Comparison of ENCODE assay signal across 12 cellular contexts in genomic region chr10:102710604-102711003, GRCh38. TPM values are rescaled to one million over a fixed set of nuclear protein-coding genes. Genes with fewer than 3 reads are reported as not detected.
DNase-seq lines count a peak whose midpoint lies in the region; ATAC-seq and TF ChIP-seq lines count a peak whose summit lies in the region.
"Had no signal": no experiment of that assay in that cellular context is flagged by ENCODE, and none has a peak within 500 bp of the region (broad histone marks: within the 10 kb centered on the region; RNA-seq: fewer than 3 reads in every experiment).

No MANE protein-coding gene starts in this region.

- intact Hi-C loops in left colon (cut with DNase I, micrococcal nuclease): loop anchor here in 1 of 2 donors (5.0 kb wide), 1 partner anchor 208 kb away; the partner anchor contains the start of genes ACTR1A and SUFU

- H3K27ac ChIP-seq in ACC112 (ENCODE audit: low read depth, low read length): peak overlapping the region; percentile 7; the same call in 1 of the 2 replicates
- H3K27ac ChIP-seq: left lung had no signal

- no peaks in the 10 kb centered on the region for H3K27me3 ChIP-seq in ACC112 (ENCODE audit: insufficient read depth, low read length)
- H3K27me3 ChIP-seq: left lung had no signal

- no peak overlapping the region for H2AFZ ChIP-seq in ACC112 (ENCODE audit: low read length, unreplicated experiment)

- ATAC-seq in SK-N-SH treated with all-trans-retinoic acid at 6 μM for 48 hours: no peak
- ATAC-seq in left colon: no peak
- ATAC-seq in HG02973 (IDR thresholded peaks at IDR 0.05; ENCODE audit: unreplicated experiment): no peak
- ATAC-seq: left lung had no signal

- peaks cover 27% of the 10 kb centered on the region for H3K79me2 ChIP-seq in ACC112 (ENCODE audit: control insufficient read depth, insufficient read depth, low read length, unreplicated experiment)

- H3K4me1 ChIP-seq in ACC112 (ENCODE audit: control insufficient read depth, insufficient read depth, low read length, unreplicated experiment): peaks cover 30% of the 10 kb centered on the region

- H3K4me3 ChIP-seq in ACC112 (ENCODE audit: low read depth, low read length): no peak overlapping the region; the same call in 1 of the 2 replicates
- H3K4me3 ChIP-seq: left lung had no signal

- no peaks in the 10 kb centered on the region for H3K36me3 ChIP-seq in ACC112 (ENCODE audit: insufficient read depth, low read length)
- H3K36me3 ChIP-seq: left lung had no signal

- peak; percentile 35 for DNase-seq in GM04504 (ENCODE audit: low read depth)
- peak; percentile 87 for DNase-seq in fibroblast of peridontal ligament (ENCODE audit: extremely low read depth)
- no peak for DNase-seq in left colon
- DNase-seq in activated naive CD4-positive, alpha-beta T cell treated with anti-CD3 and anti-CD28 coated beads, Interleukin-2, amount 50 U/mL, for 16 hours: no peak
- DNase-seq in T1000 (lab: John Stamatoyannopoulos, UW): no peak
- DNase-seq: DMS153, left lung, NCI-H1436 treated with DMSO at 0.1 percent for 48 hours, small intestine had no signal

TF ChIP-seq in SK-N-SH treated with all-trans-retinoic acid at 6 μM for 48 hours, 23 proteins besides CTCF, POLR2A, EP300 and RAD21:
- TF ChIP-seq OSR1 (CRISPR knock-in tag; IDR thresholded peaks at IDR 0.05) (no peak), ISL1 (CRISPR knock-in tag; IDR thresholded peaks at IDR 0.05) (0 out of 2 replicates have a peak, but pooled peaks have one; percentile 25)
TF ChIP-seq in SK-N-SH treated with all-trans-retinoic acid at 6 μM for 48 hours: peak in this region for 1.

RNA-seq across cellular contexts. Expression of gene ARL3, which starts 3.6 kb away (rescaled TPM):
- 1 to 10 TPM; 2.5 to 4.2 TPM for total RNA-seq in left colon

RNA-seq across cellular contexts. Expression of gene SFXN2, which starts 3.8 kb away (rescaled TPM):
- 10 to 100 TPM; 11.7 to 15.0 TPM for total RNA-seq in left colon

RNA-seq across cellular contexts. Expression of gene WBP1L, which starts 33.1 kb away (rescaled TPM):
- 10 to 100 TPM; 37.8 to 47.8 TPM for total RNA-seq in left colon

Comparison
In these comparisons a context has a peak if more than half of its experiments do, and no peak if none do; other contexts are left out.
1. DNase-seq: peak in GM04504 (single experiment) and fibroblast of peridontal ligament (single experiment); none in left colon (0 of 2), activated naive CD4-positive, alpha-beta T cell treated with anti-CD3 and anti-CD28 coated beads, Interleukin-2, amount 50 U/mL, for 16 hours (single experiment) and T1000 (single experiment).